15 cellular contexts compared by ENCODE assay signal in genomic region chr17:17359271-17359670, GRCh38. TPM values are rescaled to one million over a fixed set of nuclear protein-coding genes. Genes with fewer than 3 reads are reported as not detected.
DNase-seq lines count a peak whose midpoint lies in the region; ATAC-seq and TF ChIP-seq lines count a peak whose summit lies in the region.
"Had no signal": no experiment of that assay in that cellular context is flagged by ENCODE, and none has a peak within 500 bp of the region (broad histone marks: within the 10 kb centered on the region; RNA-seq: fewer than 3 reads in every experiment).

No MANE protein-coding gene starts in this region.

- H3K36me3 ChIP-seq in left ventricle myocardium inferior = no peaks in the 10 kb centered on the region
- no peaks in the 10 kb centered on the region for H3K36me3 ChIP-seq in adipocyte (ENCODE audit: control insufficient read depth, insufficient read depth, low read length, severe bottlenecking)
- H3K36me3 ChIP-seq in endodermal cell (ENCODE audit: control insufficient read depth, insufficient read depth, low read length) = no peaks in the 10 kb centered on the region
- no peaks in the 10 kb centered on the region for H3K36me3 ChIP-seq in subcutaneous abdominal adipose tissue (ENCODE audit: control insufficient read depth in 5 of 5, insufficient read depth in 5 of 5, low read length in 5 of 5)
- H3K36me3 ChIP-seq: BLaER1 had no signal

- no peak overlapping the region for H3K4me3 Mint-ChIP-seq in endodermal cell
- H3K4me3 Mint-ChIP-seq: CD14-positive monocyte; CD8-positive, alpha-beta T cell; H9 had no signal

- ATAC-seq in Right ventricle myocardium superior (ENCODE audit: poor library complexity) = no peak
- ATAC-seq: CD8-positive, alpha-beta T cell had no signal

- H3K36me3 Mint-ChIP-seq in endodermal cell (ENCODE audit: low read depth) = peaks cover 11% of the 10 kb centered on the region
- H3K36me3 Mint-ChIP-seq: CD14-positive monocyte; CD8-positive, alpha-beta T cell had no signal

- H3K27me3 ChIP-seq in left ventricle myocardium inferior (ENCODE audit: low read depth) = no peaks in the 10 kb centered on the region
- H3K27me3 ChIP-seq in adipocyte (replicated peaks; ENCODE audit: control insufficient read depth, insufficient read depth, low read length) = no peaks in the 10 kb centered on the region
- H3K27me3 ChIP-seq in endodermal cell (ENCODE audit: control insufficient read depth, insufficient read depth, low read length, poor library complexity, severe bottlenecking) = no peaks in the 10 kb centered on the region
- H3K27me3 ChIP-seq in subcutaneous abdominal adipose tissue (ENCODE audit: control insufficient read depth in 5 of 5, insufficient read depth in 4 of 5, low read length in 5 of 5) = no peaks in the 10 kb centered on the region
- H3K27me3 ChIP-seq: BLaER1 had no signal

- peaks cover 13% of the 10 kb centered on the region for H3K27me3 Mint-ChIP-seq in endodermal cell (ENCODE audit: insufficient read depth)

- TF ChIP-seq CTCF in left ventricle myocardium inferior (IDR thresholded peaks at IDR 0.05; ENCODE audit: borderline replicate concordance) = no peak
- no peak for TF ChIP-seq CTCF in endodermal cell (conservative IDR thresholded peaks at IDR 0.05)

- H3K4me3 ChIP-seq in left ventricle myocardium inferior = no peak overlapping the region
- H3K4me3 ChIP-seq in adipocyte (ENCODE audit: low read length) = no peak overlapping the region
- no peak overlapping the region for H3K4me3 ChIP-seq in endodermal cell (ENCODE audit: low read length)
- no peak overlapping the region for H3K4me3 ChIP-seq in subcutaneous abdominal adipose tissue (ENCODE audit: low read depth in 1 of 5, low read length in 5 of 5)
- H3K4me3 ChIP-seq: BLaER1 had no signal

- peaks cover 9% of the 10 kb centered on the region for H3K4me1 Mint-ChIP-seq in endodermal cell

- peaks cover 21% of the 10 kb centered on the region for H3K4me1 ChIP-seq in left ventricle myocardium inferior
- H3K4me1 ChIP-seq in adipocyte (ENCODE audit: control insufficient read depth, insufficient read depth, low read length) = peaks cover 29% of the 10 kb centered on the region
- no peaks in the 10 kb centered on the region for H3K4me1 ChIP-seq in endodermal cell (ENCODE audit: control insufficient read depth, insufficient read depth, low read length)
- peaks cover 6 to 48% (median 33%) of the 10 kb centered on the region in 5 donors for H3K4me1 ChIP-seq in subcutaneous abdominal adipose tissue (ENCODE audit: control insufficient read depth in 5 of 5, insufficient read depth in 5 of 5, low read length in 5 of 5)

- 88% methylated on average over 2 of the region's 2 CpGs; no CpG with 5 or more reads in 1 of the 2 experiments for WGBS in endodermal cell (ENCODE audit: insufficient coverage in 1 of 2, insufficient read length in 1 of 2), 2 experiments

- H3K9me3 Mint-ChIP-seq in endodermal cell = peaks cover 24% of the 10 kb centered on the region

- H3K27ac Mint-ChIP-seq in endodermal cell = no peak overlapping the region
- H3K27ac Mint-ChIP-seq: CD14-positive monocyte; CD8-positive, alpha-beta T cell; H9 had no signal

- H3K9me3 ChIP-seq in left ventricle myocardium inferior (replicated peaks) (peaks cover 19% of the 10 kb centered on the region), adipocyte (ENCODE audit: control insufficient read depth, low read length) (peaks cover 13% of the 10 kb centered on the region), endodermal cell (ENCODE audit: control insufficient read depth, low read length) (peaks cover 16% of the 10 kb centered on the region), subcutaneous abdominal adipose tissue (ENCODE audit: control insufficient read depth in 5 of 5, low read length in 5 of 5) (peaks cover 0 to 6% (median 3%) of the 10 kb centered on the region in 5 donors)

- peak overlapping the region; percentile 71 for H3K9ac ChIP-seq in adipocyte (ENCODE audit: low read length)
- H3K9ac ChIP-seq in endodermal cell (ENCODE audit: extremely low read depth, low read length, poor library complexity, severe bottlenecking) = no peak overlapping the region
- no peak overlapping the region for H3K9ac ChIP-seq in subcutaneous abdominal adipose tissue (ENCODE audit: low read length in 5 of 5)
- H3K9ac ChIP-seq: BLaER1 had no signal

- intact Hi-C loops in left ventricle myocardium inferior (cut with micrococcal nuclease) (loop anchor here (10.0 kb wide), 3 partner anchors 136 to 286 kb away; partner anchors contain the start of gene RASD1), Right ventricle myocardium superior (cut with DNase I) (loop anchor here (5.0 kb wide), 1 partner anchor 58 kb away; no protein-coding TSS in a partner anchor)

- peak overlapping the region; percentile 37 for H3K27ac ChIP-seq in left ventricle myocardium inferior (replicated peaks)
- H3K27ac ChIP-seq in endodermal cell (ENCODE audit: low read depth, low read length) = no peak overlapping the region
- H3K27ac ChIP-seq in subcutaneous abdominal adipose tissue (ENCODE audit: low read depth, low read length) = peak overlapping the region; percentile 41
- H3K27ac ChIP-seq: BLaER1 had no signal

- no peak for DNase-seq in left ventricle myocardium inferior
- no peak for DNase-seq in Right ventricle myocardium superior
- DNase-seq in adipocyte (ENCODE audit: low read depth) = no peak
- DNase-seq in endodermal cell = peak; percentile 6
- DNase-seq in middle frontal gyrus (ENCODE audit: extremely low spot score, low spot score) = no peak
- no peak for DNase-seq in retina
- DNase-seq: 8988T; Calu3; CD8-positive, alpha-beta T cell; DMS79 treated with DMSO at 0.1 percent for 48 hours; GF-D8; H9 had no signal

RNA-seq across cellular contexts. Expression of gene NT5M, which starts 56.1 kb away (rescaled TPM):
- total RNA-seq in left ventricle myocardium inferior (11.2 TPM), Right ventricle myocardium superior (8.5 TPM), endodermal cell (10 to 100 TPM in 1 of 2 donors, 1 to 10 TPM in 1; 6.5 to 11.8 TPM)
- 6.3 TPM for polyA plus RNA-seq in endodermal cell (2013, experiment 1 of 2)
- polyA plus RNA-seq in endodermal cell (2013, experiment 2 of 2) = 6.3 TPM
